Comparison of ENCODE assay signal across 1 cellular context in genomic region chr2:149389506-149390167, GRCh38.
TF ChIP-seq lines count a peak whose summit lies in the region.

No MANE protein-coding gene starts in this region.

TF ChIP-seq in SK-N-SH, 30 proteins besides CTCF, POLR2A, EP300 and RAD21 (continued from another document):
- TF ChIP-seq, protein P1, sequence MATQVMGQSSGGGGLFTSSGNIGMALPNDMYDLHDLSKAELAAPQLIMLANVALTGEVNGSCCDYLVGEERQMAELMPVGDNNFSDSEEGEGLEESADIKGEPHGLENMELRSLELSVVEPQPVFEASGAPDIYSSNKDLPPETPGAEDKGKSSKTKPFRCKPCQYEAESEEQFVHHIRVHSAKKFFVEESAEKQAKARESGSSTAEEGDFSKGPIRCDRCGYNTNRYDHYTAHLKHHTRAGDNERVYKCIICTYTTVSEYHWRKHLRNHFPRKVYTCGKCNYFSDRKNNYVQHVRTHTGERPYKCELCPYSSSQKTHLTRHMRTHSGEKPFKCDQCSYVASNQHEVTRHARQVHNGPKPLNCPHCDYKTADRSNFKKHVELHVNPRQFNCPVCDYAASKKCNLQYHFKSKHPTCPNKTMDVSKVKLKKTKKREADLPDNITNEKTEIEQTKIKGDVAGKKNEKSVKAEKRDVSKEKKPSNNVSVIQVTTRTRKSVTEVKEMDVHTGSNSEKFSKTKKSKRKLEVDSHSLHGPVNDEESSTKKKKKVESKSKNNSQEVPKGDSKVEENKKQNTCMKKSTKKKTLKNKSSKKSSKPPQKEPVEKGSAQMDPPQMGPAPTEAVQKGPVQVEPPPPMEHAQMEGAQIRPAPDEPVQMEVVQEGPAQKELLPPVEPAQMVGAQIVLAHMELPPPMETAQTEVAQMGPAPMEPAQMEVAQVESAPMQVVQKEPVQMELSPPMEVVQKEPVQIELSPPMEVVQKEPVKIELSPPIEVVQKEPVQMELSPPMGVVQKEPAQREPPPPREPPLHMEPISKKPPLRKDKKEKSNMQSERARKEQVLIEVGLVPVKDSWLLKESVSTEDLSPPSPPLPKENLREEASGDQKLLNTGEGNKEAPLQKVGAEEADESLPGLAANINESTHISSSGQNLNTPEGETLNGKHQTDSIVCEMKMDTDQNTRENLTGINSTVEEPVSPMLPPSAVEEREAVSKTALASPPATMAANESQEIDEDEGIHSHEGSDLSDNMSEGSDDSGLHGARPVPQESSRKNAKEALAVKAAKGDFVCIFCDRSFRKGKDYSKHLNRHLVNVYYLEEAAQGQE (IDR thresholded peaks at IDR 0.05; ENCODE audit: low read depth, low read length) = no peak
TF ChIP-seq in SK-N-SH: peak in this region for 0.
